ENCODE assay signal across 11 cellular contexts in genomic region chr22:19495562-19496323, GRCh38. TPM values are rescaled to one million over a fixed set of nuclear protein-coding genes. Genes with fewer than 3 reads are reported as not detected.
DNase-seq lines count a peak whose midpoint lies in the region; ATAC-seq and TF ChIP-seq lines count a peak whose summit lies in the region.
"Had no signal": no experiment of that assay in that cellular context is flagged by ENCODE, and none has a peak within 500 bp of the region (broad histone marks: within the 10 kb centered on the region; RNA-seq: fewer than 3 reads in every experiment).

No MANE protein-coding gene starts in this region.

- H3K36me3 ChIP-seq in PC-3 (ENCODE audit: low read depth, low read length) (peaks cover 15% of the 10 kb centered on the region; the same call in 1 of the 2 replicates), spleen (peaks cover 0 to 46% (median 0%) of the 10 kb centered on the region in 6 donors)
- H3K36me3 ChIP-seq: ovary had no signal

- H3K9me3 ChIP-seq in PC-3 (ENCODE audit: low read length) (no peaks in the 10 kb centered on the region), spleen (no peaks in the 10 kb centered on the region)
- H3K9me3 ChIP-seq: ovary had no signal

- H3F3A ChIP-seq in PC-3 (ENCODE audit: low read length, unreplicated experiment): no peaks in the 10 kb centered on the region

- H3K9me3 Mint-ChIP-seq in activated naive CD8-positive, alpha-beta T cell (ENCODE audit: low read depth): no peaks in the 10 kb centered on the region
- H3K9me3 Mint-ChIP-seq in activated naive CD8-positive, alpha-beta T cell treated with anti-CD3 and anti-CD28 coated beads, Interleukin-2, amount 50 U/mL, for 24 hours: no peaks in the 10 kb centered on the region

- TF ChIP-seq CTCF in PC-3 (conservative IDR thresholded peaks at IDR 0.05; ENCODE audit: low read depth, low read length): peak; percentile 45; the same call in 1 of the 2 replicates
- TF ChIP-seq CTCF in spleen (IDR thresholded peaks at IDR 0.05 in 8 of 11, conservative IDR thresholded peaks at IDR 0.05 in 3 of 11): peak in 9 of 11 experiments; percentile 10 to 52 (median 34)

- H3K27me3 ChIP-seq in PC-3 (ENCODE audit: low read length) (no peaks in the 10 kb centered on the region), spleen (replicated peaks in 1 of 7) (no peaks in the 10 kb centered on the region)
- H3K27me3 ChIP-seq: ovary had no signal

- H3K79me2 ChIP-seq in PC-3 (ENCODE audit: low read length): no peaks in the 10 kb centered on the region

- POLR2A ChIA-PET in PC-3 (lab: Charles Lee; ENCODE audit: unreplicated experiment): no interaction called here

- H3K9ac ChIP-seq in PC-3 (ENCODE audit: low read length): no peak overlapping the region

- H3K4me3 ChIP-seq in PC-3 (ENCODE audit: low read length) (no peak overlapping the region), spleen (no peak overlapping the region)
- H3K4me3 ChIP-seq: ovary had no signal

- peaks cover 16% of the 10 kb centered on the region for H3K4me1 Mint-ChIP-seq in activated naive CD8-positive, alpha-beta T cell (ENCODE audit: low read depth)
- peaks cover 10% of the 10 kb centered on the region for H3K4me1 Mint-ChIP-seq in activated naive CD8-positive, alpha-beta T cell treated with anti-CD3 and anti-CD28 coated beads, Interleukin-2, amount 50 U/mL, for 24 hours

- H2AFZ ChIP-seq in PC-3 (ENCODE audit: low read length): no peak overlapping the region

- 64 to 75% (median 67%) methylated on average over 5 of the region's 5 CpGs for WGBS in spleen, 5 donors

- no peak for ATAC-seq in activated naive CD8-positive, alpha-beta T cell treated with anti-CD3 and anti-CD28 coated beads, Interleukin-2, amount 50 U/mL, for 24 hours
- no peak for ATAC-seq in PC-3
- no peak for ATAC-seq in HG02970 (IDR thresholded peaks at IDR 0.05; ENCODE audit: low FRiP score, unreplicated experiment)

- H3K27ac Mint-ChIP-seq in activated naive CD8-positive, alpha-beta T cell: peak overlapping the region; percentile 71
- H3K27ac Mint-ChIP-seq in activated naive CD8-positive, alpha-beta T cell treated with anti-CD3 and anti-CD28 coated beads, Interleukin-2, amount 50 U/mL, for 24 hours: no peak overlapping the region

- no peaks in the 10 kb centered on the region for H3K9me2 ChIP-seq in PC-3 (replicated peaks; ENCODE audit: low read length)

- H3K4me2 ChIP-seq in PC-3 (ENCODE audit: low read length): no peak overlapping the region

- CTCF ChIA-PET in PC-3 (lab: Charles Lee): interaction anchor here (1.0 kb wide), 1 partner anchor 134 kb away, joined by 23 read pairs; no protein-coding TSS in a partner anchor

- H3K4me1 ChIP-seq in PC-3 (ENCODE audit: insufficient read depth, low read length) (peaks cover 5% of the 10 kb centered on the region; the same call in 1 of the 2 replicates), spleen (no peaks in the 10 kb centered on the region)

- BruUV-seq in PC-3 (replicated peaks; lab: Mats Ljungman, UMichigan): no TSS peak

- H3K27ac ChIP-seq in PC-3 (ENCODE audit: low read length): no peak overlapping the region
- H3K27ac ChIP-seq in spleen: no peak overlapping the region
- H3K27ac ChIP-seq: ovary had no signal

- no peak for TF ChIP-seq POLR2A in spleen (IDR thresholded peaks at IDR 0.05)

- H3K36me3 Mint-ChIP-seq in activated naive CD8-positive, alpha-beta T cell: peaks cover 5% of the 10 kb centered on the region
- H3K36me3 Mint-ChIP-seq in activated naive CD8-positive, alpha-beta T cell treated with anti-CD3 and anti-CD28 coated beads, Interleukin-2, amount 50 U/mL, for 24 hours (ENCODE audit: low read depth): peaks cover 53% of the 10 kb centered on the region

- no peak for DNase-seq in activated naive CD8-positive, alpha-beta T cell treated with anti-CD3 and anti-CD28 coated beads, Interleukin-2, amount 50 U/mL, for 24 hours
- DNase-seq in PC-3 (peak; percentile 22), fibroblast of peridontal ligament (ENCODE audit: extremely low read depth) (peak; percentile 49), spleen (no peak), AML-193 (lab: John Stamatoyannopoulos, UW) (no peak), GDM1 (lab: John Stamatoyannopoulos, UW) (no peak)
- DNase-seq: Calu3, OCI-M1, ovary had no signal

- no peak overlapping the region for H3K4me3 Mint-ChIP-seq in activated naive CD8-positive, alpha-beta T cell
- H3K4me3 Mint-ChIP-seq in activated naive CD8-positive, alpha-beta T cell treated with anti-CD3 and anti-CD28 coated beads, Interleukin-2, amount 50 U/mL, for 24 hours: no peak overlapping the region

- intact Hi-C loops in PC-3 (cut with micrococcal nuclease): loop anchor here (1.0 to 10.0 kb wide), 3 partner anchors 75 to 219 kb away; partner anchors contain the start of gene SEPTIN5
- intact Hi-C loops in spleen (cut with DNase I; ENCODE audit: low total_unique reads): loop anchor here (10.0 kb wide), 1 partner anchor 129 kb away; no protein-coding TSS in a partner anchor

- H3K27me3 Mint-ChIP-seq in activated naive CD8-positive, alpha-beta T cell: no peaks in the 10 kb centered on the region
- H3K27me3 Mint-ChIP-seq in activated naive CD8-positive, alpha-beta T cell treated with anti-CD3 and anti-CD28 coated beads, Interleukin-2, amount 50 U/mL, for 24 hours: no peaks in the 10 kb centered on the region

- H4K20me1 ChIP-seq in PC-3 (ENCODE audit: low read length): no peaks in the 10 kb centered on the region

RNA-seq across cellular contexts. Expression of gene CDC45, which starts 16.0 kb away (rescaled TPM):
- total RNA-seq in PC-3 (2014; rRNA removed) (70.9 and 77.1 TPM in 2 replicates), spleen (1 to 10 TPM; 1.5 to 7.3 (median 4.5) TPM)
- polyA plus RNA-seq in spleen: 1 to 10 TPM; 5.1 to 6.7 (median 5.6) TPM

RNA-seq across cellular contexts. Expression of gene UFD1, which starts 16.8 kb away (rescaled TPM):
- total RNA-seq in PC-3 (2014; rRNA removed) (92.6 and 95.7 TPM in 2 replicates), spleen (10 to 100 TPM; 35.6 to 49.9 (median 40.1) TPM)
- polyA plus RNA-seq in spleen: 10 to 100 TPM; 41.8 to 55.4 (median 52.2) TPM

RNA-seq across cellular contexts. Expression of gene CLDN5, which starts 28.5 kb away (rescaled TPM):
- total RNA-seq in PC-3 (2014; rRNA removed): 0.47 TPM in 1 of 2 replicates, not detected in the other
- 100 to 1,000 TPM in 1 of 7 donors, 10 to 100 TPM in 6; 29.5 to 167 (median 65.8) TPM for total RNA-seq in spleen
- polyA plus RNA-seq in spleen: 10 to 100 TPM; 18.1 to 69.3 (median 35.8) TPM
- total RNA-seq: Calu3 had no signal

RNA-seq across cellular contexts. Expression of gene C22orf39, which starts 48.2 kb away (rescaled TPM):
- total RNA-seq in PC-3 (2014; rRNA removed) (22.2 and 25.0 TPM in 2 replicates), spleen (10 to 100 TPM; 28.8 to 48.8 (median 34.1) TPM)
- 10 to 100 TPM; 34.0 to 41.9 (median 41.2) TPM for polyA plus RNA-seq in spleen

Comparison
In these comparisons a context has a peak if more than half of its experiments do, and no peak if none do; other contexts are left out.
1. DNase-seq: peak in PC-3 (single experiment) and fibroblast of peridontal ligament (single experiment); none in activated naive CD8-positive, alpha-beta T cell treated with anti-CD3 and anti-CD28 coated beads, Interleukin-2, amount 50 U/mL, for 24 hours (single experiment), spleen (single experiment), AML-193 (0 of 2) and GDM1 (single experiment).
2. RNA of gene CLDN5, which starts 28.5 kb away (total RNA-seq): 29.5 to 167 TPM in spleen; 0.47 TPM in PC-3; every median in the first group is over 10 times any median in the second.